ENCODE assay signal across 14 cellular contexts in genomic region chr7:129216821-129217416, GRCh38. TPM values are rescaled to one million over a fixed set of nuclear protein-coding genes. Genes with fewer than 3 reads are reported as not detected.
A peak's percentile ranks its signal among the peaks of the same experiment; 100 is the strongest.
DNase-seq lines count a peak whose midpoint lies in the region; ATAC-seq, FAIRE-seq and TF ChIP-seq lines count a peak whose summit lies in the region.
"Not testable (repeated sequence)": the region's sequence is repeated elsewhere in the genome, so short reads cannot be mapped to it uniquely, and the experiment has no call there.
"Had no signal": no experiment of that assay in that cellular context is flagged by ENCODE, and none has a peak within 500 bp of the region (broad histone marks: within the 10 kb centered on the region; RNA-seq: fewer than 3 reads in every experiment).

No MANE protein-coding gene starts in this region.

- TF ChIP-seq POLR2A in K562 (conservative IDR thresholded peaks at IDR 0.05); HepG2 (IDR thresholded peaks at IDR 0.05; ENCODE audit: insufficient read depth in 1 of 2, low read depth in 2 of 2, low read length in 2 of 2): not testable (repeated sequence)

- not testable (repeated sequence) for H3K4me1 Mint-ChIP-seq in activated naive CD4-positive, alpha-beta T cell treated with anti-CD3 and anti-CD28 coated beads, Interleukin-2, amount 10 ng/mL, durations not matched to agents 7 days and 5 days; endothelial cell (ENCODE audit: unreplicated experiment); glutamatergic neuron (ENCODE audit: low read depth, unreplicated experiment); progenitor cell of endocrine pancreas (ENCODE audit: low read depth)

- H3K4me3 ChIP-seq in HEK293 (ENCODE audit: low read depth, low read length); K562; hepatocyte; HepG2 (replicated peaks in 1 of 3; ENCODE audit: insufficient read depth in 1 of 3, low read depth in 2 of 3, low read length in 3 of 3): not testable (repeated sequence)

- not testable (repeated sequence) for H3K4me3 Mint-ChIP-seq in activated naive CD4-positive, alpha-beta T cell treated with anti-CD3 and anti-CD28 coated beads, Interleukin-2, amount 10 ng/mL, durations not matched to agents 7 days and 5 days; progenitor cell of endocrine pancreas (ENCODE audit: low read depth)
- peak overlapping the region; percentile 17 for H3K4me3 Mint-ChIP-seq in endothelial cell (ENCODE audit: unreplicated experiment)
- H3K4me3 Mint-ChIP-seq in glutamatergic neuron (ENCODE audit: unreplicated experiment), result peak overlapping the region; percentile 3

- CTCF ChIA-PET in HEK293 (lab: Yijun Ruan, JAX) (interaction anchor here (0.7 to 6.4 kb wide), 13 partner anchors 8 to 267 kb away, joined by 3 to 95 read pairs (median 13); partner anchors contain the start of gene TSPAN33), K562 (lab: Yijun Ruan, JAX; ENCODE audit: low intra/inter-chr PET ratio) (interaction anchor here (0.6 to 3.0 kb wide), 5 partner anchors 54 to 1511 kb away, joined by 3 to 57 read pairs (median 5); no protein-coding TSS in a partner anchor), HepG2 (lab: Yijun Ruan, JAX; ENCODE audit: low intra/inter-chr PET ratio, low total read pairs) (interaction anchor here (2.0 to 2.8 kb wide), 2 partner anchors 54 to 256 kb away, joined by 12 to 30 read pairs; no protein-coding TSS in a partner anchor)
- CTCF ChIA-PET in activated naive CD4-positive, alpha-beta T cell treated with anti-CD3 and anti-CD28 coated beads, Interleukin-2, amount 10 ng/mL, durations not matched to agents 7 days and 5 days (lab: Charles Lee), result interaction anchor here (1.0 to 8.7 kb wide), 6 partner anchors 15 to 124 kb away, joined by 3 to 185 read pairs (median 14); no protein-coding TSS in a partner anchor

- H3K27ac ChIP-seq in HEK293 (ENCODE audit: extremely low read depth, low read depth, low read length); K562 (ENCODE audit: extremely low read depth, low read depth, low read length); HepG2 (ENCODE audit: extremely low read length, insufficient read depth, low read length): not testable (repeated sequence)
- peak overlapping the region; percentile 62 for H3K27ac ChIP-seq in hepatocyte

- not testable (repeated sequence) for H3K9me3 Mint-ChIP-seq in activated naive CD4-positive, alpha-beta T cell treated with anti-CD3 and anti-CD28 coated beads, Interleukin-2, amount 10 ng/mL, durations not matched to agents 7 days and 5 days; endothelial cell (ENCODE audit: unreplicated experiment); glutamatergic neuron (ENCODE audit: unreplicated experiment); progenitor cell of endocrine pancreas (ENCODE audit: low read depth)

- not testable (repeated sequence) for DNase-seq in activated naive CD4-positive, alpha-beta T cell treated with anti-CD3 and anti-CD28 coated beads, Interleukin-2, amount 10 ng/mL, durations not matched to agents 7 days and 5 days; K562 (ENCODE audit: extremely low read depth in 1 of 4, low spot score in 3 of 4); endothelial cell (ENCODE audit: low spot score); glutamatergic neuron; hepatocyte (ENCODE audit: low spot score); HepG2 (ENCODE audit: low spot score); progenitor cell of endocrine pancreas (ENCODE audit: low spot score, unreplicated experiment)

- ATAC-seq in K562, HepG2: not testable (repeated sequence)

- not testable (repeated sequence) for H3K4me2 ChIP-seq in K562 (ENCODE audit: insufficient read depth, low read length); hepatocyte
- peak overlapping the region; percentile 49 for H3K4me2 ChIP-seq in HepG2 (ENCODE audit: low read depth, low read length)

- BruUV-seq in K562 (replicated peaks; lab: Mats Ljungman, UMichigan); HepG2 (replicated peaks; lab: Mats Ljungman, UMichigan): not testable (repeated sequence)

- H3K27me3 ChIP-seq in K562 (ENCODE audit: control insufficient read depth in 2 of 2, insufficient read depth in 2 of 2, low read length in 2 of 2), result peaks cover 19 to 37% of the 10 kb centered on the region in 2 experiments; a peak in 4 of 5 replicates
- not testable (repeated sequence) for H3K27me3 ChIP-seq in hepatocyte; HepG2 (ENCODE audit: control insufficient read depth in 1 of 2, insufficient read depth in 2 of 2, low read length in 2 of 2)

- peak overlapping the region; percentile 71 for H3K27ac Mint-ChIP-seq in activated naive CD4-positive, alpha-beta T cell treated with anti-CD3 and anti-CD28 coated beads, Interleukin-2, amount 10 ng/mL, durations not matched to agents 7 days and 5 days
- not testable (repeated sequence) for H3K27ac Mint-ChIP-seq in endothelial cell (ENCODE audit: unreplicated experiment)
- peak overlapping the region; percentile 83 for H3K27ac Mint-ChIP-seq in glutamatergic neuron (ENCODE audit: unreplicated experiment)
- H3K27ac Mint-ChIP-seq in progenitor cell of endocrine pancreas, result peak overlapping the region; percentile 92

- TF ChIP-seq CTCF in HEK293 (tag by site-specific recombination; IDR thresholded peaks at IDR 0.05); K562 (IDR thresholded peaks at IDR 0.05 in 2 of 3, conservative IDR thresholded peaks at IDR 0.05 in 1 of 3; ENCODE audit: insufficient read depth in 2 of 3, low read depth in 1 of 3, low read length in 3 of 3); endothelial cell (IDR thresholded peaks at IDR 0.05; ENCODE audit: unreplicated experiment); glutamatergic neuron (IDR thresholded peaks at IDR 0.05; ENCODE audit: partially characterized antibody, unreplicated experiment); hepatocyte (IDR thresholded peaks at IDR 0.05; ENCODE audit: poor library complexity); HepG2 (CRISPR knock-in tag; IDR thresholded peaks at IDR 0.05); progenitor cell of endocrine pancreas (IDR thresholded peaks at IDR 0.05; ENCODE audit: unreplicated experiment): not testable (repeated sequence)

- H4K20me1 ChIP-seq in K562 (replicated peaks; ENCODE audit: control insufficient read depth, insufficient read depth, low read length); hepatocyte (ENCODE audit: insufficient read depth, poor library complexity, severe bottlenecking); HepG2 (ENCODE audit: insufficient read depth, low read length): not testable (repeated sequence)

- H3K27me3 Mint-ChIP-seq in activated naive CD4-positive, alpha-beta T cell treated with anti-CD3 and anti-CD28 coated beads, Interleukin-2, amount 10 ng/mL, durations not matched to agents 7 days and 5 days, result peaks cover 13% of the 10 kb centered on the region
- not testable (repeated sequence) for H3K27me3 Mint-ChIP-seq in endothelial cell (ENCODE audit: unreplicated experiment); glutamatergic neuron (ENCODE audit: unreplicated experiment); progenitor cell of endocrine pancreas

- FAIRE-seq in K562 (lab: Jason Lieb, UNC); HepG2 (lab: Jason Lieb, UNC): not testable (repeated sequence)

- peaks cover 0 to 12% of the 10 kb centered on the region in 2 experiments; a peak in 1 of 3 replicates for H3K36me3 ChIP-seq in HEK293 (ENCODE audit: control insufficient read depth in 2 of 2, insufficient read depth in 1 of 2, low read length in 2 of 2)
- H3K36me3 ChIP-seq in K562 (ENCODE audit: control insufficient read depth, insufficient read depth, low read length); hepatocyte (replicated peaks; ENCODE audit: insufficient read depth, low read depth); HepG2 (replicated peaks in 1 of 2; ENCODE audit: control insufficient read depth in 1 of 2, insufficient read depth in 2 of 2, low read length in 2 of 2): not testable (repeated sequence)

- intact Hi-C loops in K562 (cut with micrococcal nuclease), result loop anchor here (5.0 kb wide), 1 partner anchor 795 kb away; no protein-coding TSS in a partner anchor
- intact Hi-C loops in HepG2 (cut with micrococcal nuclease; ENCODE audit: unreplicated experiment), result not testable (repeated sequence)

- H2AFZ ChIP-seq in K562 (ENCODE audit: low read depth, low read length); hepatocyte; HepG2 (ENCODE audit: low read length): not testable (repeated sequence)

- H3K36me3 Mint-ChIP-seq in activated naive CD4-positive, alpha-beta T cell treated with anti-CD3 and anti-CD28 coated beads, Interleukin-2, amount 10 ng/mL, durations not matched to agents 7 days and 5 days; glutamatergic neuron (ENCODE audit: unreplicated experiment): not testable (repeated sequence)
- H3K36me3 Mint-ChIP-seq in endothelial cell (ENCODE audit: low read depth, unreplicated experiment) (peaks cover 18% of the 10 kb centered on the region), progenitor cell of endocrine pancreas (ENCODE audit: insufficient read depth) (peaks cover 22% of the 10 kb centered on the region)

- not testable (repeated sequence) for TF ChIP-seq RAD21 in K562 (CRISPR knock-in tag; conservative IDR thresholded peaks at IDR 0.05 in 1 of 2, IDR thresholded peaks at IDR 0.05 in 1 of 2); HepG2 (CRISPR knock-in tag; IDR thresholded peaks at IDR 0.05)

- not testable (repeated sequence) for H3K9me2 ChIP-seq in hepatocyte (replicated peaks; ENCODE audit: insufficient read depth)

- H3K9me3 ChIP-seq in HEK293 (ENCODE audit: control insufficient read depth, insufficient read depth, low read depth, low read length); K562 (replicated peaks; ENCODE audit: control insufficient read depth, insufficient read depth, low read depth, low read length); hepatocyte (ENCODE audit: low read depth); HepG2 (ENCODE audit: low read length): not testable (repeated sequence)

- H3K4me1 ChIP-seq in HEK293 (ENCODE audit: control insufficient read depth, insufficient read depth, low read length); K562 (replicated peaks in 1 of 2; ENCODE audit: control insufficient read depth in 2 of 2, insufficient read depth in 2 of 2, low read length in 2 of 2); hepatocyte (ENCODE audit: insufficient read depth): not testable (repeated sequence)
- peaks cover 29% of the 10 kb centered on the region for H3K4me1 ChIP-seq in HepG2 (ENCODE audit: insufficient read depth, low read length)

- POLR2A ChIA-PET in HEK293 (lab: Yijun Ruan, JAX); HepG2 (lab: Yijun Ruan, JAX): not testable (repeated sequence)
- POLR2A ChIA-PET in K562 (lab: Yijun Ruan, JAX), result interaction anchor here (0.9 kb wide), 1 partner anchor 37 kb away, joined by 5 read pairs; no protein-coding TSS in a partner anchor

- H3K9me1 ChIP-seq in K562 (ENCODE audit: control insufficient read depth, insufficient read depth, low read length), result not testable (repeated sequence)

- not testable (repeated sequence) for TF ChIP-seq EP300 in K562 (IDR thresholded peaks at IDR 0.05; ENCODE audit: low read length); HepG2 (IDR thresholded peaks at IDR 0.05; ENCODE audit: low read depth in 2 of 2, low read length in 2 of 2); HepG2 (CRISPR knock-in tag; IDR thresholded peaks at IDR 0.05; ENCODE audit: borderline replicate concordance)

- in situ Hi-C loops in K562 (cut with MboI), result loop anchor here (5.0 kb wide), 2 partner anchors 80 to 425 kb away; no protein-coding TSS in a partner anchor
- in situ Hi-C loops in HepG2 (cut with HindIII; ENCODE audit: extremely low pct_ligation_motif_present, low pct_unique_long_range_greater_than_20kb), result loop anchor here (5.0 kb wide), 1 partner anchor 80 kb away; no protein-coding TSS in a partner anchor

- 4% methylated on average over 7 of the region's 8 CpGs for WGBS in K562 (ENCODE audit: insufficient coverage, low coverage, missing lambda C conversion rate)
- WGBS in hepatocyte (ENCODE audit: low lambda C conversion rate, missing lambda C conversion rate), result 49% methylated on average over 8 of the region's 8 CpGs
- under 1% methylated on average over 8 of the region's 8 CpGs for WGBS in HepG2 (ENCODE audit: low lambda C conversion rate)

- not testable (repeated sequence) for H3K79me2 ChIP-seq in K562 (ENCODE audit: control insufficient read depth, insufficient read depth, low read length); hepatocyte; HepG2 (ENCODE audit: insufficient read depth, low read length)

- not testable (repeated sequence) for H3K9ac ChIP-seq in K562 (ENCODE audit: insufficient read depth in 1 of 2, low read depth in 2 of 2, low read length in 2 of 2); HepG2 (ENCODE audit: insufficient read depth, low read depth, low read length)

RNA-seq across cellular contexts. Expression of gene AHCYL2, which starts 7.9 kb away (rescaled TPM):
- total RNA-seq in K562 (2011; cell fraction: chromatin; rRNA removed; ENCODE audit: low replicate concordance), result 11.5 and 16.6 TPM in 2 replicates
- 3.7 and 4.3 TPM in 2 replicates for total RNA-seq in K562 (2011; cell fraction: nucleolus; rRNA removed)
- total RNA-seq in K562 (2011; cell fraction: nucleoplasm; rRNA removed), result 7.0 and 11.6 TPM in 2 replicates
- total RNA-seq in K562 (2014; rRNA removed) (3.1 and 3.7 TPM in 2 replicates), K562 (2014; rRNA removed; fragmentation: Illumina TruSeq; extraction: Trizol) (5.2 TPM in 2 replicates), K562 (2015; rRNA removed; fragmentation: Illumina TruSeq; extraction: Trizol) (5.5 and 6.8 TPM in 2 replicates), K562 (2021) (5.2 and 5.5 TPM in 2 replicates), endothelial cell (ENCODE audit: unreplicated experiment) (19.9 TPM), glutamatergic neuron (ENCODE audit: unreplicated experiment) (16.8 TPM), hepatocyte (16.7 and 20.0 TPM in 2 replicates), HepG2 (2016; rRNA removed; fragmentation: Illumina TruSeq; extraction: Trizol) (9.5 and 12.9 TPM in 2 replicates), progenitor cell of endocrine pancreas (22.0 and 26.0 TPM in 2 replicates)
- polyA plus RNA-seq in K562 (2011; rRNA removed) (10.5 and 10.8 TPM in 2 replicates), K562 (2014; fragmentation: Illumina TruSeq; extraction: Trizol) (4.8 and 6.2 TPM in 2 replicates), K562 (2014; fragmentation: Nextera tagmentation; extraction: Ambion mirVana) (1 to 10 TPM in 1 of 2 experiments, under 1 TPM in 1; 0.93 to 2.0 TPM), K562 (2014; rRNA removed) (4.3 and 5.6 TPM in 2 replicates), hepatocyte (7.1 and 13.7 TPM in 2 replicates), HepG2 (2011; rRNA removed) (12.5 and 14.7 TPM in 2 replicates)
- 4.5 and 8.6 TPM in 2 replicates for polyA plus RNA-seq in K562 (2011; cell fraction: cytosol; rRNA removed)
- polyA plus RNA-seq in K562 (2011; cell fraction: nucleus; rRNA removed), result 10.3 and 13.9 TPM in 2 replicates
- polyA plus RNA-seq in K562 (2012), result 4.9 and 7.6 TPM in 2 replicates
- polyA minus RNA-seq in K562 (2011; rRNA and poly(A)+ RNA removed), result 17.9 and 25.5 TPM in 2 replicates
- polyA minus RNA-seq in K562 (2011; cell fraction: cytosol; rRNA and poly(A)+ RNA removed), result 5.7 and 7.6 TPM in 2 replicates
- 3.4 and 8.2 TPM in 2 replicates for polyA minus RNA-seq in K562 (2011; cell fraction: nucleus; rRNA and poly(A)+ RNA removed)
- 4.4 and 6.0 TPM in 2 replicates for total RNA-seq in HepG2 (2016; cell fraction: cytosol; rRNA removed; fragmentation: Illumina TruSeq; extraction: Trizol; ENCODE audit: low read depth)
- total RNA-seq in HepG2 (2016; cell fraction: insoluble cytoplasmic fraction; rRNA removed; fragmentation: Illumina TruSeq; extraction: Trizol), result 10.6 and 14.1 TPM in 2 replicates
- total RNA-seq in HepG2 (2016; cell fraction: membrane; rRNA removed; fragmentation: Illumina TruSeq; extraction: Trizol), result 4.9 and 5.6 TPM in 2 replicates
- total RNA-seq in HepG2 (2016; cell fraction: nucleus; rRNA removed; fragmentation: Illumina TruSeq; extraction: Trizol), result 13.2 and 15.2 TPM in 2 replicates
- polyA plus RNA-seq in HepG2 (2011; cell fraction: cytosol; rRNA removed), result 7.5 and 10.5 TPM in 2 replicates
- polyA plus RNA-seq in HepG2 (2011; cell fraction: nucleus; rRNA removed), result 11.3 TPM in 2 replicates
- 8.1 and 8.5 TPM in 2 replicates for polyA plus RNA-seq in HepG2 (2012)
- polyA plus RNA-seq in HepG2 (2016; cell fraction: cytosol; fragmentation: Illumina TruSeq; extraction: Trizol; ENCODE audit: low read depth), result 1.0 and 1.3 TPM in 2 replicates
- 9.3 and 10.0 TPM in 2 replicates for polyA plus RNA-seq in HepG2 (2016; cell fraction: insoluble cytoplasmic fraction; fragmentation: Illumina TruSeq; extraction: Trizol; ENCODE audit: low read depth)
- 2.6 TPM in 2 replicates for polyA plus RNA-seq in HepG2 (2016; cell fraction: membrane; fragmentation: Illumina TruSeq; extraction: Trizol; ENCODE audit: low read depth)
- 16.2 and 18.7 TPM in 2 replicates for polyA plus RNA-seq in HepG2 (2016; cell fraction: nucleus; fragmentation: Illumina TruSeq; extraction: Trizol; ENCODE audit: insufficient read depth, low read depth)
- 30.7 and 36.9 TPM in 2 replicates for polyA minus RNA-seq in HepG2 (2011; rRNA and poly(A)+ RNA removed; ENCODE audit: low replicate concordance)
- polyA minus RNA-seq in HepG2 (2011; cell fraction: cytosol; rRNA and poly(A)+ RNA removed), result 12.8 and 15.4 TPM in 2 replicates
- 9.8 and 14.9 TPM in 2 replicates for polyA minus RNA-seq in HepG2 (2011; cell fraction: nucleus; rRNA and poly(A)+ RNA removed)

RNA-seq across cellular contexts. Expression of gene SMO, which starts 28.5 kb away (rescaled TPM):
- 0.60 TPM in 1 of 2 replicates, not detected in the other for total RNA-seq in K562 (2011; cell fraction: chromatin; rRNA removed; ENCODE audit: low replicate concordance)
- 0.39 and 0.67 TPM in 2 replicates for total RNA-seq in K562 (2011; cell fraction: nucleolus; rRNA removed)
- 1.2 TPM in 1 of 2 replicates, not detected in the other for total RNA-seq in K562 (2011; cell fraction: nucleoplasm; rRNA removed)
- total RNA-seq in K562 (2014; rRNA removed) (0.05 TPM in 1 of 2 replicates, not detected in the other), K562 (2014; rRNA removed; fragmentation: Illumina TruSeq; extraction: Trizol) (not detected in 2 replicates), K562 (2015; rRNA removed; fragmentation: Illumina TruSeq; extraction: Trizol) (not detected in 2 replicates), K562 (2021) (0.07 and 0.13 TPM in 2 replicates), endothelial cell (ENCODE audit: unreplicated experiment) (17.4 TPM), glutamatergic neuron (ENCODE audit: unreplicated experiment) (5.9 TPM), hepatocyte (46.2 and 48.8 TPM in 2 replicates), HepG2 (2016; rRNA removed; fragmentation: Illumina TruSeq; extraction: Trizol) (22.1 and 32.3 TPM in 2 replicates), progenitor cell of endocrine pancreas (103 and 104 TPM in 2 replicates)
- polyA plus RNA-seq in K562 (2011; rRNA removed) (0.10 and 0.11 TPM in 2 replicates), K562 (2014; fragmentation: Illumina TruSeq; extraction: Trizol) (not detected in 2 replicates), K562 (2014; fragmentation: Nextera tagmentation; extraction: Ambion mirVana) (not detected), K562 (2014; rRNA removed) (0.11 TPM in 1 of 2 replicates, not detected in the other), hepatocyte (25.5 and 28.2 TPM in 2 replicates), HepG2 (2011; rRNA removed) (23.8 and 30.7 TPM in 2 replicates)
- 0.10 and 0.24 TPM in 2 replicates for polyA plus RNA-seq in K562 (2011; cell fraction: cytosol; rRNA removed)
- 0.41 and 0.91 TPM in 2 replicates for polyA plus RNA-seq in K562 (2011; cell fraction: nucleus; rRNA removed)
- not detected in 2 replicates for polyA plus RNA-seq in K562 (2012)
- polyA minus RNA-seq in K562 (2011; rRNA and poly(A)+ RNA removed), result 0.07 and 0.24 TPM in 2 replicates
- not detected in 2 replicates for polyA minus RNA-seq in K562 (2011; cell fraction: cytosol; rRNA and poly(A)+ RNA removed)
- 0.11 TPM in 1 of 2 replicates, not detected in the other for polyA minus RNA-seq in K562 (2011; cell fraction: nucleus; rRNA and poly(A)+ RNA removed)
- total RNA-seq in HepG2 (2016; cell fraction: cytosol; rRNA removed; fragmentation: Illumina TruSeq; extraction: Trizol; ENCODE audit: low read depth), result 72.0 and 77.5 TPM in 2 replicates
- 22.7 and 33.9 TPM in 2 replicates for total RNA-seq in HepG2 (2016; cell fraction: insoluble cytoplasmic fraction; rRNA removed; fragmentation: Illumina TruSeq; extraction: Trizol)
- total RNA-seq in HepG2 (2016; cell fraction: membrane; rRNA removed; fragmentation: Illumina TruSeq; extraction: Trizol), result 37.3 and 38.5 TPM in 2 replicates
- 26.1 and 28.3 TPM in 2 replicates for total RNA-seq in HepG2 (2016; cell fraction: nucleus; rRNA removed; fragmentation: Illumina TruSeq; extraction: Trizol)
- polyA plus RNA-seq in HepG2 (2011; cell fraction: cytosol; rRNA removed), result 21.9 and 24.2 TPM in 2 replicates
- 68.3 and 80.4 TPM in 2 replicates for polyA plus RNA-seq in HepG2 (2011; cell fraction: nucleus; rRNA removed)
- 19.4 and 20.7 TPM in 2 replicates for polyA plus RNA-seq in HepG2 (2012)
- polyA plus RNA-seq in HepG2 (2016; cell fraction: cytosol; fragmentation: Illumina TruSeq; extraction: Trizol; ENCODE audit: low read depth), result 4.1 and 4.4 TPM in 2 replicates
- 22.5 and 25.2 TPM in 2 replicates for polyA plus RNA-seq in HepG2 (2016; cell fraction: insoluble cytoplasmic fraction; fragmentation: Illumina TruSeq; extraction: Trizol; ENCODE audit: low read depth)
- polyA plus RNA-seq in HepG2 (2016; cell fraction: membrane; fragmentation: Illumina TruSeq; extraction: Trizol; ENCODE audit: low read depth), result 14.8 and 15.2 TPM in 2 replicates
- polyA plus RNA-seq in HepG2 (2016; cell fraction: nucleus; fragmentation: Illumina TruSeq; extraction: Trizol; ENCODE audit: insufficient read depth, low read depth), result 63.0 and 65.6 TPM in 2 replicates
- polyA minus RNA-seq in HepG2 (2011; rRNA and poly(A)+ RNA removed; ENCODE audit: low replicate concordance), result 0.07 and 139 TPM in 2 replicates
- polyA minus RNA-seq in HepG2 (2011; cell fraction: cytosol; rRNA and poly(A)+ RNA removed), result 31.4 and 35.0 TPM in 2 replicates
- polyA minus RNA-seq in HepG2 (2011; cell fraction: nucleus; rRNA and poly(A)+ RNA removed), result 12.0 and 20.4 TPM in 2 replicates
- total RNA-seq: CD4-positive, alpha-beta memory T cell; CD4-positive, alpha-beta T cell; CD8-positive, alpha-beta T cell had no signal
- polyA plus RNA-seq: CD14-positive monocyte; CD4-positive, alpha-beta memory T cell; CD4-positive, CD25-positive, alpha-beta regulatory T cell; CD8-positive, alpha-beta memory T cell had no signal
